Comparison of ENCODE assay signal across 8 cellular contexts in genomic region chr1:77779529-77780281, GRCh38. TPM values are rescaled to one million over a fixed set of nuclear protein-coding genes. Genes with fewer than 3 reads are reported as not detected.
DNase-seq lines count a peak whose midpoint lies in the region; ATAC-seq and TF ChIP-seq lines count a peak whose summit lies in the region.

TSS of gene MIGA1 (plus strand) at chr1:77779649. CDS start at chr1:77783253, 3,604 bp downstream.

- peaks cover 3 to 4% of the 10 kb centered on the region in 2 donors for H3K9me3 Mint-ChIP-seq in stimulated activated naive CD8-positive, alpha-beta T cell treated with anti-CD3 and anti-CD28 coated beads, Interleukin-15, amount 100 ng/mL, for 72 hours

- peak within 1 kb of the TSS; percentile 95 to 97 for H3K27ac Mint-ChIP-seq in stimulated activated naive CD8-positive, alpha-beta T cell treated with anti-CD3 and anti-CD28 coated beads, Interleukin-15, amount 100 ng/mL, for 72 hours

- H3K9ac ChIP-seq in neural cell (ENCODE audit: low read length): peak within 1 kb of the TSS; percentile 82

- H3K4me3 ChIP-seq in HAP-1: peak within 1 kb of the TSS; percentile 78
- H3K4me3 ChIP-seq in MG63: peak within 1 kb of the TSS; percentile 81
- peak within 1 kb of the TSS; percentile 87 for H3K4me3 ChIP-seq in fibroblast of villous mesenchyme (ENCODE audit: low read depth, low read length)
- peak within 1 kb of the TSS; percentile 86 for H3K4me3 ChIP-seq in neural cell (ENCODE audit: low read length)

- peak within 1 kb of the TSS; percentile 96 to 98 for H3K4me3 Mint-ChIP-seq in stimulated activated naive CD8-positive, alpha-beta T cell treated with anti-CD3 and anti-CD28 coated beads, Interleukin-15, amount 100 ng/mL, for 72 hours

- H3K36me3 ChIP-seq in HAP-1 (replicated peaks): peaks cover 14% of the 10 kb centered on the region
- peaks cover 14% of the 10 kb centered on the region for H3K36me3 ChIP-seq in MG63
- no peaks in the 10 kb centered on the region for H3K36me3 ChIP-seq in neural cell (ENCODE audit: insufficient read depth, low read length)

- H3K79me2 ChIP-seq in neural cell (replicated peaks; ENCODE audit: insufficient read depth, low read length): peaks cover 34% of the 10 kb centered on the region

- DNase-seq in G401 (ENCODE audit: low spot score) (peak; percentile 98), HAP-1 (ENCODE audit: low spot score in 2 of 2) (peak; percentile 91 to 92), MG63 (peak; percentile 83), SHP77 (lab: John Stamatoyannopoulos, UW) (peak; percentile 90), fibroblast of villous mesenchyme (ENCODE audit: low read depth) (peak; percentile 89)
- peak; percentile 93 for DNase-seq in activated effector memory CD4-positive, alpha-beta T cell treated with anti-CD3 and anti-CD28 coated beads, Interleukin-2, amount 50 U/mL, for 16 hours
- DNase-seq in stimulated activated naive CD8-positive, alpha-beta T cell treated with anti-CD3 and anti-CD28 coated beads, Interleukin-15, amount 100 ng/mL, for 72 hours: peak; percentile 77 to 86

- H3K4me2 ChIP-seq in neural cell (ENCODE audit: low read length): peak within 1 kb of the TSS; percentile 87

- peak within 1 kb of the TSS; percentile 75 for H2AFZ ChIP-seq in neural cell (ENCODE audit: low read depth, low read length)

- TF ChIP-seq CTCF in fibroblast of villous mesenchyme (IDR thresholded peaks at IDR 0.05; ENCODE audit: insufficient read depth, low read depth, low read length) (no peak), neural cell (IDR thresholded peaks at IDR 0.05; ENCODE audit: poor library complexity, severe bottlenecking) (no peak)

- peaks cover 6% of the 10 kb centered on the region for H3K4me1 ChIP-seq in HAP-1

- peaks cover 6% of the 10 kb centered on the region for H3K9me3 ChIP-seq in HAP-1
- no peaks in the 10 kb centered on the region for H3K9me3 ChIP-seq in MG63
- no peaks in the 10 kb centered on the region for H3K9me3 ChIP-seq in neural cell (ENCODE audit: low read length)

- no peaks in the 10 kb centered on the region for H3K9me2 ChIP-seq in neural cell (ENCODE audit: insufficient read depth, low read length)

- peak; percentile 38 for TF ChIP-seq EP300 in neural cell (conservative IDR thresholded peaks at IDR 0.05; ENCODE audit: poor library complexity, severe bottlenecking)

- H3K27ac ChIP-seq in neural cell (ENCODE audit: low read length): peak within 1 kb of the TSS; percentile 77

- H3F3A ChIP-seq in neural cell (ENCODE audit: insufficient read depth, low read length, poor library complexity, severe bottlenecking): no peaks in the 10 kb centered on the region

- no peaks in the 10 kb centered on the region for H4K20me1 ChIP-seq in neural cell (ENCODE audit: insufficient read depth)

- H3K4me1 Mint-ChIP-seq in stimulated activated naive CD8-positive, alpha-beta T cell treated with anti-CD3 and anti-CD28 coated beads, Interleukin-15, amount 100 ng/mL, for 72 hours: peaks cover 37% of the 10 kb centered on the region

- no peaks in the 10 kb centered on the region for H3K27me3 ChIP-seq in HAP-1 (ENCODE audit: low read depth)
- H3K27me3 ChIP-seq in MG63: no peaks in the 10 kb centered on the region
- no peaks in the 10 kb centered on the region for H3K27me3 ChIP-seq in neural cell (ENCODE audit: insufficient read depth, low read depth, low read length)

- ATAC-seq in stimulated activated naive CD8-positive, alpha-beta T cell treated with anti-CD3 and anti-CD28 coated beads, Interleukin-15, amount 100 ng/mL, for 72 hours: peak; percentile 97

- TF ChIP-seq RAD21 in neural cell (conservative IDR thresholded peaks at IDR 0.05): no peak

- H3K27me3 Mint-ChIP-seq in stimulated activated naive CD8-positive, alpha-beta T cell treated with anti-CD3 and anti-CD28 coated beads, Interleukin-15, amount 100 ng/mL, for 72 hours: no peaks in the 10 kb centered on the region

- in situ Hi-C loops in G401 (cut with HindIII; ENCODE audit: low sequenced_read_pairs) (no loop called here), HAP-1 (cut with MboI; ENCODE audit: low sequenced_read_pairs) (no loop called here)

TF ChIP-seq in neural cell, 6 proteins besides CTCF, POLR2A, EP300 and RAD21:
- TF ChIP-seq MXI1 (conservative IDR thresholded peaks at IDR 0.05; ENCODE audit: poor library complexity, severe bottlenecking) (peak; percentile 88), EZH2 (IDR thresholded peaks at IDR 0.05; ENCODE audit: borderline replicate concordance, insufficient read depth, low read length, poor library complexity, severe bottlenecking) (no peak), POLR2AphosphoS5 (IDR thresholded peaks at IDR 0.05) (peak; percentile 94), REST (IDR thresholded peaks at IDR 0.05; ENCODE audit: borderline replicate concordance) (peak; percentile 54), TAF1 (IDR thresholded peaks at IDR 0.05; ENCODE audit: low read depth) (peak; percentile 37), SMC3 (conservative IDR thresholded peaks at IDR 0.05; ENCODE audit: poor library complexity) (peak; percentile 32)

RNA-seq across cellular contexts. Expression of gene MIGA1, which starts in this region (rescaled TPM):
- total RNA-seq in G401 (2014; rRNA removed; shearing (Covaris generic)): 2.5 and 5.8 TPM in 2 replicates
- 2.7 and 3.5 TPM in 2 replicates for total RNA-seq in MG63 (2014; rRNA removed; shearing (Covaris generic); ENCODE audit: low replicate concordance)
- total RNA-seq in fibroblast of villous mesenchyme: 10.0 and 16.8 TPM in 2 replicates
- polyA plus RNA-seq in neural cell: 10.8 and 10.9 TPM in 2 replicates
- polyA minus RNA-seq in neural cell: 31.2 and 41.7 TPM in 2 replicates

Comparison
In these comparisons a context has a peak if more than half of its experiments do, and no peak if none do; other contexts are left out.
1. Peak in every context shown above with its lines: DNase-seq, ATAC-seq, H3K4me3 ChIP-seq and H3K27ac ChIP-seq.